In genomic region chr9:33024966-33025571, GRCh38 we compare ENCODE assay signal across 8 cellular contexts. TPM values are rescaled to one million over a fixed set of nuclear protein-coding genes. Genes with fewer than 3 reads are reported as not detected.
DNase-seq lines count a peak whose midpoint lies in the region; ATAC-seq and TF ChIP-seq lines count a peak whose summit lies in the region.

Gene DNAJA1, plus strand, starts transcription at chr9:33025273. Its CDS starts 1,212 bp downstream, at chr9:33026485.

- no peaks in the 10 kb centered on the region for H3K9me3 ChIP-seq in BE2C

- peaks cover 45% of the 10 kb centered on the region for H3K36me3 ChIP-seq in BE2C

- no peaks in the 10 kb centered on the region for H3K27me3 ChIP-seq in BE2C

- TF ChIP-seq CTCF in BE2C (IDR thresholded peaks at IDR 0.05; ENCODE audit: low read depth, low read length) (no peak), choroid plexus epithelial cell (conservative IDR thresholded peaks at IDR 0.05; ENCODE audit: low read depth, low read length) (no peak)

- peak; percentile 100 for TF ChIP-seq POLR2A in GM19193 (IDR thresholded peaks at IDR 0.05; ENCODE audit: extremely low read depth, insufficient read depth, insufficient read length)

- ATAC-seq in HG03432 (IDR thresholded peaks at IDR 0.05; ENCODE audit: unreplicated experiment) = peak; percentile 96
- ATAC-seq in left colon = peak; percentile 93

- peak; percentile 95 for DNase-seq in BE2C
- peak; percentile 44 for DNase-seq in NCI-H510A treated with DMSO at 0.1 percent for 48 hours (lab: John Stamatoyannopoulos, UW)
- peak; percentile 95 for DNase-seq in activated CD4-positive, alpha-beta T cell treated with anti-CD3 and anti-CD28 coated beads for 4 hours
- peak; percentile 96 for DNase-seq in choroid plexus epithelial cell (ENCODE audit: low read depth)
- DNase-seq in left colon = peak; percentile 93 to 94
- DNase-seq in stimulated activated CD4-positive, alpha-beta T cell treated with anti-CD3 and anti-CD28 coated beads, Interleukin-1b, Interleukin-23, amount 100 ng/mL, for 4 hours (ENCODE audit: low read depth in 2 of 2) = peak; percentile 96

- H3K4me3 ChIP-seq in BE2C (ENCODE audit: low read depth, low read length) (peak within 1 kb of the TSS; percentile 97), choroid plexus epithelial cell (ENCODE audit: low read depth, low read length) (peak within 1 kb of the TSS; percentile 100)

- intact Hi-C loops in left colon (cut with DNase I, micrococcal nuclease) = no loop called here

- peaks cover 6% of the 10 kb centered on the region for H3K4me1 ChIP-seq in BE2C

RNA-seq across cellular contexts. Expression of gene DNAJA1, which starts in this region (rescaled TPM):
- polyA plus RNA-seq in BE2C (2012; ENCODE audit: insufficient read depth, insufficient read length, low read depth) = 159 TPM
- 10 to 100 TPM; 56.7 to 75.9 TPM for total RNA-seq in left colon

Comparison
In these comparisons a context has a peak if more than half of its experiments do, and no peak if none do; other contexts are left out.
1. Peak in every context shown above with its lines: DNase-seq, ATAC-seq and H3K4me3 ChIP-seq.
2. DNase-seq: peak in every context shown above with its lines; median percentile 96 in choroid plexus epithelial cell; 96 in stimulated activated CD4-positive, alpha-beta T cell treated with anti-CD3 and anti-CD28 coated beads, Interleukin-1b, Interleukin-23, amount 100 ng/mL, for 4 hours; 95 in BE2C; 95 in activated CD4-positive, alpha-beta T cell treated with anti-CD3 and anti-CD28 coated beads for 4 hours; 94 in left colon; 44 in NCI-H510A treated with DMSO at 0.1 percent for 48 hours.